9 cellular contexts compared by ENCODE assay signal in the genomic region with DNA sequence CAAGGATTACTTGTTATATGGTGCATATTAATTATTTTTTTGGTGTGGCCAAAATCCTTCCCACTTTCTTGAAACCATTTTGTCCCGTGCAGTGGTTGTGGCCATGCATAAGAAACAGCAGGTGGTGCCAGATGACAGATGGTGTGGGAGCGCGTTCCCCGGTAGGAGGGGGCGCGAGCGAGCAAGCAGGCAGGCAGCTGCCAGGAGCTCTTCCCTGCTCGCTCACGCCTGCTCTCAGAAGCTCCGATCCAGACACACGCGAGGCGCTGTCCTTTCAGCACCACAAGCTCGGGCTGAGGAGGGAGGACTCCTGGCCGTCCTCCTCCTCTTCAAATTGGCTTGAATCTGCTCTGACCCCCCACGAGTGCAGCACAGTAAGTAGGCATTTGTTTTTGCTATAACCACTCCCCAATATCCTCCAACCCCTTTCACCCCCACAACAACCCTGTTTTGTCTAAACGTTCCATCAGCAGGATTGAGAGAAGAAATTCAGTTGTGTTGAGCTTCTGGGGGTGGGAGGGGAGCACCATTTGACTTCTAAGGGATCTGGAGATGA. TPM values are rescaled to one million over a fixed set of nuclear protein-coding genes. Genes with fewer than 3 reads are reported as not detected.
A peak's percentile ranks its signal among the peaks of the same experiment; 100 is the strongest.
DNase-seq lines count a peak whose midpoint lies in the region; ATAC-seq, FAIRE-seq and TF ChIP-seq lines count a peak whose summit lies in the region.
"Had no signal": no experiment of that assay in that cellular context is flagged by ENCODE, and none has a peak within 500 bp of the region (broad histone marks: within the 10 kb centered on the region; RNA-seq: fewer than 3 reads in every experiment).

A gene (plus strand): TSS at position 237 of the 556 bp plus-strand sequence. CDS start 1,050 bp downstream, outside the sequence.

- no peaks in the 10 kb centered on the region for H4K20me1 ChIP-seq in SK-N-SH (ENCODE audit: insufficient read depth)

- H3K9me2 ChIP-seq in SK-N-SH = no peaks in the 10 kb centered on the region

- peak; percentile 92 for TF ChIP-seq RAD21 in A549 (conservative IDR thresholded peaks at IDR 0.05 in 1 of 2, IDR thresholded peaks at IDR 0.05 in 1 of 2)
- TF ChIP-seq RAD21 in SK-N-SH (IDR thresholded peaks at IDR 0.05; ENCODE audit: low read length) = peak; percentile 99

- TF ChIP-seq EP300 in A549 (IDR thresholded peaks at IDR 0.05) (no peak), SK-N-SH (IDR thresholded peaks at IDR 0.05; ENCODE audit: borderline replicate concordance in 1 of 2, low read depth in 1 of 2, low read length in 1 of 2) (peak in 1 of 2 experiments; percentile 20; a peak in 1 of 4 replicates), tibial nerve (IDR thresholded peaks at IDR 0.05) (no peak)

- H3K27me3 ChIP-seq in SK-N-SH (ENCODE audit: insufficient read depth) = no peaks in the 10 kb centered on the region
- no peaks in the 10 kb centered on the region for H3K27me3 ChIP-seq in endocrine pancreas (ENCODE audit: control insufficient read depth, insufficient read depth, low read length)
- no peaks in the 10 kb centered on the region for H3K27me3 ChIP-seq in lung (ENCODE audit: control insufficient read depth, insufficient read depth)
- H3K27me3 ChIP-seq in tibial nerve = no peaks in the 10 kb centered on the region

- H3K36me3 ChIP-seq in SK-N-SH (replicated peaks in 1 of 2; ENCODE audit: control insufficient read depth in 1 of 2, insufficient read depth in 2 of 2, low read length in 1 of 2) = peaks cover 0 to 5% of the 10 kb centered on the region in 2 experiments
- H3K36me3 ChIP-seq in endocrine pancreas (ENCODE audit: control insufficient read depth, insufficient read depth, low read length) = no peaks in the 10 kb centered on the region
- no peaks in the 10 kb centered on the region for H3K36me3 ChIP-seq in lung (ENCODE audit: control insufficient read depth in 2 of 2, insufficient read depth in 2 of 2, low read length in 2 of 2)
- no peaks in the 10 kb centered on the region for H3K36me3 ChIP-seq in tibial nerve
- H3K36me3 ChIP-seq: neutrophil had no signal

- H3F3A ChIP-seq in SK-N-SH (replicated peaks; ENCODE audit: insufficient read depth) = no peaks in the 10 kb centered on the region

- CTCF ChIA-PET in A549 (lab: Yijun Ruan, JAX) (interaction anchor here (0.6 to 7.9 kb wide), 45 partner anchors 8 to 1534 kb away, joined by 3 to 422 read pairs (median 3); no protein-coding TSS in a partner anchor), SK-N-SH (lab: Yijun Ruan, JAX) (interaction anchor here (0.6 to 7.4 kb wide), 71 partner anchors 8 to 697 kb away, joined by 3 to 298 read pairs (median 4); no protein-coding TSS in a partner anchor)

- H3K4me2 ChIP-seq in A549 = no peak within 1 kb of the TSS
- no peak within 1 kb of the TSS for H3K4me2 ChIP-seq in SK-N-SH

- peak; percentile 89 for FAIRE-seq in A549 (lab: Jason Lieb, UNC)
- peak; percentile 78 for FAIRE-seq in GM12892 (lab: Jason Lieb, UNC)

- H3K4me1 ChIP-seq in A549 (no peaks in the 10 kb centered on the region), SK-N-SH (ENCODE audit: control insufficient read depth in 1 of 2, insufficient read depth in 2 of 2, low read depth in 1 of 2, low read length in 1 of 2) (peaks cover 0 to 18% of the 10 kb centered on the region in 2 experiments; a peak in 2 of 4 replicates), endocrine pancreas (ENCODE audit: control insufficient read depth, insufficient read depth, low read length) (no peaks in the 10 kb centered on the region), lung (ENCODE audit: control insufficient read depth in 2 of 2, insufficient read depth in 2 of 2, low read length in 2 of 2) (no peaks in the 10 kb centered on the region), tibial nerve (no peaks in the 10 kb centered on the region)

- no peaks in the 10 kb centered on the region for H3K79me2 ChIP-seq in SK-N-SH (ENCODE audit: insufficient read depth)

- ATAC-seq in A549 (peak; percentile 99 to 100), HG02884 (IDR thresholded peaks at IDR 0.05; ENCODE audit: unreplicated experiment) (peak; percentile 80), lung (ENCODE audit: insufficient read depth, low FRiP score) (peak; percentile 75)

- DNase-seq in A549 (ENCODE audit: low read depth in 1 of 2, low spot score in 1 of 2) = peak; percentile 72 to 91
- peak; percentile 41 for DNase-seq in GM12892 (ENCODE audit: insufficient read length)
- peak; percentile 69 for DNase-seq in NCI-H146 (lab: John Stamatoyannopoulos, UW)
- DNase-seq in SK-N-SH = peak; percentile 85
- DNase-seq in lung (ENCODE audit: low spot score) = peak; percentile 60
- DNase-seq in tibial nerve (ENCODE audit: low spot score in 2 of 2) = peak; percentile 22 to 44

- H3K4me3 ChIP-seq in A549 (no peak within 1 kb of the TSS), SK-N-SH (ENCODE audit: low read depth in 2 of 2, low read length in 1 of 2) (peak within 1 kb of the TSS in 1 of 2 experiments; percentile 47; a peak in 2 of 4 replicates), endocrine pancreas (ENCODE audit: control insufficient read depth, insufficient read depth, low read length) (peak within 1 kb of the TSS; percentile 65), lung (no peak within 1 kb of the TSS), tibial nerve (no peak within 1 kb of the TSS)

- H3K27ac ChIP-seq in A549 = no peak within 1 kb of the TSS
- peak within 1 kb of the TSS in 1 of 2 experiments; percentile 94; a peak in 2 of 4 replicates for H3K27ac ChIP-seq in SK-N-SH (ENCODE audit: low read depth in 2 of 2, low read length in 1 of 2)
- no peak within 1 kb of the TSS for H3K27ac ChIP-seq in lung (ENCODE audit: low read depth in 1 of 2, low read length in 1 of 2)
- no peak within 1 kb of the TSS for H3K27ac ChIP-seq in tibial nerve
- H3K27ac ChIP-seq: neutrophil had no signal

- WGBS in A549 (ENCODE audit: missing lambda C conversion rate) = 4% methylated on average over 16 of the region's 17 CpGs
- WGBS in SK-N-SH (ENCODE audit: low lambda C conversion rate) = under 1% methylated on average over 12 of the region's 17 CpGs
- 4 to 5% methylated on average over 17 of the region's 17 CpGs for WGBS in lung, 2 donors
- WGBS in tibial nerve, 2 donors = 4% methylated on average over 16 to 17 of the region's 17 CpGs

- H3K9ac ChIP-seq in SK-N-SH (no peak within 1 kb of the TSS), endocrine pancreas (ENCODE audit: control insufficient read depth, insufficient read depth, low read length) (peak within 1 kb of the TSS; percentile 54)

- no peak for TF ChIP-seq POLR2A in A549 (IDR thresholded peaks at IDR 0.05; ENCODE audit: low read length)
- no peak for TF ChIP-seq POLR2A in GM12892 (IDR thresholded peaks at IDR 0.05; ENCODE audit: low read depth, low read length)
- no peak for TF ChIP-seq POLR2A in tibial nerve (IDR thresholded peaks at IDR 0.05)

- H3K9me3 ChIP-seq in A549 (no peaks in the 10 kb centered on the region), SK-N-SH (no peaks in the 10 kb centered on the region), endocrine pancreas (ENCODE audit: control insufficient read depth, low read length) (no peaks in the 10 kb centered on the region), lung (ENCODE audit: control insufficient read depth in 2 of 2, insufficient read depth in 1 of 2, low read length in 1 of 2) (no peaks in the 10 kb centered on the region), tibial nerve (no peaks in the 10 kb centered on the region)
- H3K9me3 ChIP-seq: neutrophil had no signal

- TF ChIP-seq CTCF in A549 (IDR thresholded peaks at IDR 0.05) (peak; percentile 81), SK-N-SH (IDR thresholded peaks at IDR 0.05) (peak; percentile 89), lung (IDR thresholded peaks at IDR 0.05; ENCODE audit: control extremely low read depth, extremely low read depth) (peak; percentile 18), tibial nerve (IDR thresholded peaks at IDR 0.05) (peak in 4 of 5 experiments; percentile 30 to 53 (median 40))

- no peak within 1 kb of the TSS for H2AFZ ChIP-seq in SK-N-SH (ENCODE audit: low read depth)

- POLR2A ChIA-PET in A549 (lab: Yijun Ruan, JAX) = interaction anchor here (0.5 to 1.0 kb wide), 3 partner anchors 11 to 266 kb away, joined by 3 to 14 read pairs (median 3); no protein-coding TSS in a partner anchor
- POLR2A ChIA-PET in SK-N-SH (lab: Yijun Ruan, JAX) = interaction anchor here (0.7 to 2.2 kb wide), 12 partner anchors 17 to 664 kb away, joined by 3 to 54 read pairs (median 4); no protein-coding TSS in a partner anchor

TF ChIP-seq in A549, 52 proteins besides CTCF, POLR2A, EP300 and RAD21 (continues in another document):
- TF ChIP-seq EHMT2 (IDR thresholded peaks at IDR 0.05; ENCODE audit: low read depth) (peak; percentile 68), HOXB5 (CRISPR knock-in tag; IDR thresholded peaks at IDR 0.05) (peak; percentile 58; the same call in 1 of the 2 replicates), FOXS1 (CRISPR knock-in tag; IDR thresholded peaks at IDR 0.05) (no peak)

TF ChIP-seq in SK-N-SH, 30 proteins besides CTCF, POLR2A, EP300 and RAD21 (continues in another document):
- TF ChIP-seq EZH2phosphoT487 (IDR thresholded peaks at IDR 0.05; ENCODE audit: borderline replicate concordance, low read depth) (no peak), YY1 (IDR thresholded peaks at IDR 0.05; ENCODE audit: low read depth) (no peak), ELF1 (IDR thresholded peaks at IDR 0.05) (no peak), FOSL2 (IDR thresholded peaks at IDR 0.05; ENCODE audit: borderline replicate concordance, low read depth) (no peak), TCF12 (IDR thresholded peaks at IDR 0.05) (no peak), RCOR1 (IDR thresholded peaks at IDR 0.05; ENCODE audit: low read length) (peak; percentile 49; the same call in 1 of the 2 replicates)
- TF ChIP-seq, protein P1, sequence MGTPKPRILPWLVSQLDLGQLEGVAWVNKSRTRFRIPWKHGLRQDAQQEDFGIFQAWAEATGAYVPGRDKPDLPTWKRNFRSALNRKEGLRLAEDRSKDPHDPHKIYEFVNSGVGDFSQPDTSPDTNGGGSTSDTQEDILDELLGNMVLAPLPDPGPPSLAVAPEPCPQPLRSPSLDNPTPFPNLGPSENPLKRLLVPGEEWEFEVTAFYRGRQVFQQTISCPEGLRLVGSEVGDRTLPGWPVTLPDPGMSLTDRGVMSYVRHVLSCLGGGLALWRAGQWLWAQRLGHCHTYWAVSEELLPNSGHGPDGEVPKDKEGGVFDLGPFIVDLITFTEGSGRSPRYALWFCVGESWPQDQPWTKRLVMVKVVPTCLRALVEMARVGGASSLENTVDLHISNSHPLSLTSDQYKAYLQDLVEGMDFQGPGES (IDR thresholded peaks at IDR 0.05; ENCODE audit: low read depth, low read length) = no peak

RNA-seq across cellular contexts. Expression of the gene that starts here (rescaled TPM):
- polyA plus RNA-seq in A549 (2011; rRNA removed) (0.05 and 0.06 TPM in 2 replicates), A549 (2017; fragmentation: RNase III; extraction: RNeasy Plus Mini Kit Qiagen cat#74134 plus additional on column Dnase treatment) (0.04 TPM in 1 of 3 replicates, not detected in the others), SK-N-SH (2012; rRNA removed) (4.3 and 10.7 TPM in 2 replicates), lung (under 1 TPM; 0.13 to 0.16 TPM)
- 0.03 TPM in 1 of 2 replicates, not detected in the other for polyA plus RNA-seq in A549 (2012; cell fraction: cytosol; rRNA removed)
- polyA plus RNA-seq in A549 (2012; cell fraction: nucleus; rRNA removed) = 0.14 and 0.18 TPM in 2 replicates
- polyA minus RNA-seq in A549 (2011; rRNA and poly(A)+ RNA removed) = 0.12 TPM in 1 of 2 replicates, not detected in the other
- 0.23 TPM for polyA plus RNA-seq in GM12892 (2012; ENCODE audit: missing spikeins)
- 7.5 and 14.8 TPM in 2 replicates for polyA plus RNA-seq in SK-N-SH (2012; cell fraction: cytosol; rRNA removed)
- polyA plus RNA-seq in SK-N-SH (2012; cell fraction: nucleus; rRNA removed) = 0.98 and 1.9 TPM in 2 replicates
- total RNA-seq in lung (1 to 10 TPM in 1 of 2 donors, not detected in 1; 1.6 TPM), tibial nerve (not detected)

Comparison
In these comparisons a context has a peak if more than half of its experiments do, and no peak if none do; other contexts are left out.
1. Peak in DNase-seq and ATAC-seq in A549; RNA of the gene not detected or under 1 TPM.
2. Peak in DNase-seq in tibial nerve; RNA of the gene not detected or under 1 TPM.
3. DNase-seq: peak in every context shown above with its lines; median percentile 85 in SK-N-SH; 82 in A549; 69 in NCI-H146; 60 in lung; 41 in GM12892; 33 in tibial nerve.
4. CTCF ChIP-seq: peak in every context shown above with its lines; median percentile 89 in SK-N-SH; 81 in A549; 40 in tibial nerve; 18 in lung.